In the genomic region with DNA sequence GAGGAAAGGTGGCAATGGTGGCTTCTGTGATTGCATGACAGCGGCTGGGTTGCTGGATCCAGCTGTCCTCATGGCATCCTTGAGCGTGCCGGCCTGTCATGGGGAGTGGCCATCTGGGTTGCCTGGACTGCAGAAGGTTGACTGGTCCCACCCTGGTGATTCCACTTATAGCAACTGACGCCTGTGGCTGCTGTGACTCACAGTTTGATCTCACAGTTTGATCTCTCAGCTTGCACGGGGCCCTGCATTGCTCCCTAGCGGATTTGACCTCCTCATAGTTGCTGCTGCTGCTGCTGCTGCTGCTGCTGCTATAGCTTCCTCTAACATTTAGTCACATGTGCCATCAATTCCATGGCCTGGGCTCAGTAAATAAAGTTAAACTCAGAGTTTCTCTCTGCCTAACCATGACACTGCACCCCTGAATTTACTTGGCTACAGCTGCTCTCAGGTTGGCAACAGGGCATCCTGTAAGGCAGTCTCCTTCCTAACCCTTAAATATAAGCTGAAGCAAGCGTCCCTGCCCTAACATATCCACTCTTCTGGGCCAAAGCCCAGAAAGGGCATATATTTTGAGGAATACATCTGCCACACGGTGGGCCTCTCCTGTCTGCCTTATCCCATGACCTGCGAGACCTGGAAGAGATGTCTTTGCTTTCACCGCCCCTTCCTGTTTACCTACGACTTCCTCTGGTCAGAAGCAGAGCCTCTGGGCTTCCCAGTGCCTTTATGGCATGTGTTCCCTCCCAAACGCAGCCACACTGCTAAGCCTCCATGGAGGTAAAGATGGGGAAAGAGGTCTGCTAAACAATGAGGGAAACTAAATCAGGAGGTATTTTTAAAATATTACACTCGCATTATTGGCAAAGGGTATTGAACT, we compare ENCODE assay signal across 9 cellular contexts. TPM values are rescaled to one million over a fixed set of nuclear protein-coding genes. Genes with fewer than 3 reads are reported as not detected.
A peak's percentile ranks its signal among the peaks of the same experiment; 100 is the strongest.
DNase-seq lines count a peak whose midpoint lies in the region; ATAC-seq and TF ChIP-seq lines count a peak whose summit lies in the region.
"Had no signal": no experiment of that assay in that cellular context is flagged by ENCODE, and none has a peak within 500 bp of the region (broad histone marks: within the 10 kb centered on the region; RNA-seq: fewer than 3 reads in every experiment).

No MANE protein-coding gene starts in this region.

- TSS peak; percentile 72 for BruUV-seq in HCT116 (replicated peaks; lab: Mats Ljungman, UMichigan)

- TF ChIP-seq CTCF in HCT116 (IDR thresholded peaks at IDR 0.05 in 2 of 3, conservative IDR thresholded peaks at IDR 0.05 in 1 of 3; ENCODE audit: borderline replicate concordance in 1 of 3, insufficient read depth in 1 of 3, low read depth in 2 of 3, low read length in 2 of 3), result 0 out of 6 replicates have a peak, but pooled peaks of 1 of the 3 experiments have one; percentile 13

- intact Hi-C loops in HCT116 (cut with micrococcal nuclease), result no loop called here

- peak overlapping the region; percentile 87 for H3K27ac ChIP-seq in HCT116 (ENCODE audit: low read depth, low read length)

- H3K4me2 ChIP-seq in HCT116 (ENCODE audit: low read length), result peak overlapping the region; percentile 80

- DNase-seq in HCT116 (ENCODE audit: low read depth, low spot score) (peak; percentile 87), SHP77 treated with DMSO at 0.1 percent for 48 hours (lab: John Stamatoyannopoulos, UW) (peak; percentile 65), glomerular endothelial cell (ENCODE audit: extremely low read depth, low read depth, low spot score) (peak; percentile 45), smooth muscle cell of the brain vasculature (ENCODE audit: low read depth, low spot score) (peak; percentile 67), NCI-H187 (lab: John Stamatoyannopoulos, UW) (no peak)
- DNase-seq: NCI-H2029 treated with DMSO at 0.1 percent for 48 hours had no signal

- H3K36me3 ChIP-seq in HCT116 (ENCODE audit: control insufficient read depth in 1 of 2, insufficient read depth in 2 of 2, low read length in 2 of 2), result no peaks in the 10 kb centered on the region

- RAD21 ChIA-PET in HCT116 (lab: Charles Lee; ENCODE audit: low non-redundant PET in 1 of 2, low total read pairs in 2 of 2, uncharacterized antibody in 2 of 2, unreplicated experiment in 2 of 2), result no interaction called here

- H3K4me3 ChIP-seq in HCT116 (replicated peaks in 1 of 2; ENCODE audit: low read depth in 1 of 2, low read length in 2 of 2), result peak overlapping the region; percentile 39 to 51

- H3K27me3 ChIP-seq in HCT116 (ENCODE audit: insufficient read depth, low read length), result no peaks in the 10 kb centered on the region

- POLR2A ChIA-PET in HCT116 (lab: Charles Lee), result no interaction called here

- no peak for TF ChIP-seq RAD21 in HCT116 (IDR thresholded peaks at IDR 0.05; ENCODE audit: low read depth)

- peak overlapping the region; percentile 30 for H2AFZ ChIP-seq in HCT116 (ENCODE audit: low read depth, low read length, poor library complexity, severe bottlenecking)

- TF ChIP-seq POLR2A in HCT116 (IDR thresholded peaks at IDR 0.05; ENCODE audit: borderline replicate concordance, extremely low read depth, insufficient read depth, insufficient read length), result no peak

- H4K20me1 ChIP-seq in HCT116 (ENCODE audit: insufficient read depth), result no peaks in the 10 kb centered on the region

- H3K9ac ChIP-seq in HCT116 (ENCODE audit: low read length), result peak overlapping the region; percentile 68

- CTCF ChIA-PET in HCT116 (lab: Charles Lee), result interaction anchor here (1.6 kb wide), 1 partner anchor 150 kb away, joined by 4 read pairs; no protein-coding TSS in a partner anchor

- ATAC-seq in HCT116 (peak; percentile 92), HG03571 (IDR thresholded peaks at IDR 0.05; ENCODE audit: unreplicated experiment) (no peak), GM18520 (IDR thresholded peaks at IDR 0.05; ENCODE audit: unreplicated experiment) (no peak), GM21367 (IDR thresholded peaks at IDR 0.05; ENCODE audit: unreplicated experiment) (no peak)

- peaks cover 22 to 52% of the 10 kb centered on the region in 2 experiments for H3K4me1 ChIP-seq in HCT116 (ENCODE audit: control insufficient read depth in 1 of 2, insufficient read depth in 2 of 2, low read length in 2 of 2)

- H3K9me3 ChIP-seq in HCT116 (ENCODE audit: control insufficient read depth in 1 of 2, insufficient read depth in 1 of 2, low read depth in 1 of 2, low read length in 2 of 2), result no peaks in the 10 kb centered on the region

- H3K79me2 ChIP-seq in HCT116 (ENCODE audit: insufficient read depth, low read length), result no peaks in the 10 kb centered on the region

- H3K9me2 ChIP-seq in HCT116 (ENCODE audit: insufficient read depth), result no peaks in the 10 kb centered on the region

TF ChIP-seq in HCT116, 20 proteins besides CTCF, POLR2A, EP300 and RAD21 (continues in another document):
- peak; percentile 57 for TF ChIP-seq TCF7L2 (IDR thresholded peaks at IDR 0.05; ENCODE audit: borderline replicate concordance, extremely low read depth, insufficient read depth, insufficient read length)
- TF ChIP-seq JUND (IDR thresholded peaks at IDR 0.05), result peak; percentile 71
- no peak for TF ChIP-seq ZNF274 (IDR thresholded peaks at IDR 0.05; ENCODE audit: low read depth, low read length)
- TF ChIP-seq EZH2 (IDR thresholded peaks at IDR 0.05), result no peak
- peak; percentile 69 for TF ChIP-seq ZFX (IDR thresholded peaks at IDR 0.05)
- peak; percentile 81 for TF ChIP-seq SIN3A (IDR thresholded peaks at IDR 0.05; ENCODE audit: low read depth)
- peak; percentile 48 for TF ChIP-seq SP1 (IDR thresholded peaks at IDR 0.05; ENCODE audit: low read depth)
- TF ChIP-seq EZH2phosphoT487 (IDR thresholded peaks at IDR 0.05; ENCODE audit: borderline replicate concordance), result no peak
- TF ChIP-seq CEBPB (IDR thresholded peaks at IDR 0.05; ENCODE audit: low read depth), result no peak
- TF ChIP-seq YY1 (IDR thresholded peaks at IDR 0.05; ENCODE audit: extremely low read depth, insufficient replicate concordance, low read depth, low read length), result peak; percentile 14
- TF ChIP-seq POLR2AphosphoS5 (IDR thresholded peaks at IDR 0.05; ENCODE audit: low read depth, low read length), result peak; percentile 66
- TF ChIP-seq FOSL1 (IDR thresholded peaks at IDR 0.05; ENCODE audit: low read depth), result peak; percentile 60
- TF ChIP-seq, protein P1, sequence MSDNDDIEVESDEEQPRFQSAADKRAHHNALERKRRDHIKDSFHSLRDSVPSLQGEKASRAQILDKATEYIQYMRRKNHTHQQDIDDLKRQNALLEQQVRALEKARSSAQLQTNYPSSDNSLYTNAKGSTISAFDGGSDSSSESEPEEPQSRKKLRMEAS (IDR thresholded peaks at IDR 0.05), result peak; percentile 87
- no peak for TF ChIP-seq EGR1 (IDR thresholded peaks at IDR 0.05; ENCODE audit: low read depth)
- TF ChIP-seq ELF1 (IDR thresholded peaks at IDR 0.05; ENCODE audit: borderline replicate concordance, low read depth), result no peak; the same call in 1 of the 2 replicates
- TF ChIP-seq, protein P2, sequence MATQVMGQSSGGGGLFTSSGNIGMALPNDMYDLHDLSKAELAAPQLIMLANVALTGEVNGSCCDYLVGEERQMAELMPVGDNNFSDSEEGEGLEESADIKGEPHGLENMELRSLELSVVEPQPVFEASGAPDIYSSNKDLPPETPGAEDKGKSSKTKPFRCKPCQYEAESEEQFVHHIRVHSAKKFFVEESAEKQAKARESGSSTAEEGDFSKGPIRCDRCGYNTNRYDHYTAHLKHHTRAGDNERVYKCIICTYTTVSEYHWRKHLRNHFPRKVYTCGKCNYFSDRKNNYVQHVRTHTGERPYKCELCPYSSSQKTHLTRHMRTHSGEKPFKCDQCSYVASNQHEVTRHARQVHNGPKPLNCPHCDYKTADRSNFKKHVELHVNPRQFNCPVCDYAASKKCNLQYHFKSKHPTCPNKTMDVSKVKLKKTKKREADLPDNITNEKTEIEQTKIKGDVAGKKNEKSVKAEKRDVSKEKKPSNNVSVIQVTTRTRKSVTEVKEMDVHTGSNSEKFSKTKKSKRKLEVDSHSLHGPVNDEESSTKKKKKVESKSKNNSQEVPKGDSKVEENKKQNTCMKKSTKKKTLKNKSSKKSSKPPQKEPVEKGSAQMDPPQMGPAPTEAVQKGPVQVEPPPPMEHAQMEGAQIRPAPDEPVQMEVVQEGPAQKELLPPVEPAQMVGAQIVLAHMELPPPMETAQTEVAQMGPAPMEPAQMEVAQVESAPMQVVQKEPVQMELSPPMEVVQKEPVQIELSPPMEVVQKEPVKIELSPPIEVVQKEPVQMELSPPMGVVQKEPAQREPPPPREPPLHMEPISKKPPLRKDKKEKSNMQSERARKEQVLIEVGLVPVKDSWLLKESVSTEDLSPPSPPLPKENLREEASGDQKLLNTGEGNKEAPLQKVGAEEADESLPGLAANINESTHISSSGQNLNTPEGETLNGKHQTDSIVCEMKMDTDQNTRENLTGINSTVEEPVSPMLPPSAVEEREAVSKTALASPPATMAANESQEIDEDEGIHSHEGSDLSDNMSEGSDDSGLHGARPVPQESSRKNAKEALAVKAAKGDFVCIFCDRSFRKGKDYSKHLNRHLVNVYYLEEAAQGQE (IDR thresholded peaks at IDR 0.05; ENCODE audit: low read depth), result no peak
- TF ChIP-seq CBX3 (IDR thresholded peaks at IDR 0.05; ENCODE audit: low read depth), result peak; percentile 43
- TF ChIP-seq, protein P3, sequence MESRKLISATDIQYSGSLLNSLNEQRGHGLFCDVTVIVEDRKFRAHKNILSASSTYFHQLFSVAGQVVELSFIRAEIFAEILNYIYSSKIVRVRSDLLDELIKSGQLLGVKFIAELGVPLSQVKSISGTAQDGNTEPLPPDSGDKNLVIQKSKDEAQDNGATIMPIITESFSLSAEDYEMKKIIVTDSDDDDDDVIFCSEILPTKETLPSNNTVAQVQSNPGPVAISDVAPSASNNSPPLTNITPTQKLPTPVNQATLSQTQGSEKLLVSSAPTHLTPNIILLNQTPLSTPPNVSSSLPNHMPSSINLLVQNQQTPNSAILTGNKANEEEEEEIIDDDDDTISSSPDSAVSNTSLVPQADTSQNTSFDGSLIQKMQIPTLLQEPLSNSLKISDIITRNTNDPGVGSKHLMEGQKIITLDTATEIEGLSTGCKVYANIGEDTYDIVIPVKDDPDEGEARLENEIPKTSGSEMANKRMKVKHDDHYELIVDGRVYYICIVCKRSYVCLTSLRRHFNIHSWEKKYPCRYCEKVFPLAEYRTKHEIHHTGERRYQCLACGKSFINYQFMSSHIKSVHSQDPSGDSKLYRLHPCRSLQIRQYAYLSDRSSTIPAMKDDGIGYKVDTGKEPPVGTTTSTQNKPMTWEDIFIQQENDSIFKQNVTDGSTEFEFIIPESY (IDR thresholded peaks at IDR 0.05; ENCODE audit: extremely low read depth, insufficient replicate concordance, low read length), result no peak

RNA-seq across cellular contexts. Expression of a gene that starts 8.3 kb away (rescaled TPM):
- total RNA-seq in HCT116 (2021; ENCODE audit: unreplicated experiment), result 1.3 TPM
- polyA plus RNA-seq in HCT116 (2012), result 0.35 and 0.42 TPM in 2 replicates
- 71.9 and 95.6 TPM in 2 replicates for total RNA-seq in glomerular endothelial cell

RNA-seq across cellular contexts. Expression of a gene that starts 37.8 kb away (rescaled TPM):
- 29.2 TPM for total RNA-seq in HCT116 (2021; ENCODE audit: unreplicated experiment)
- polyA plus RNA-seq in HCT116 (2012), result 8.7 and 11.5 TPM in 2 replicates
- total RNA-seq in glomerular endothelial cell, result 1.6 and 3.8 TPM in 2 replicates

Comparison
In these comparisons a context has a peak if more than half of its experiments do, and no peak if none do; other contexts are left out.
1. DNase-seq: peak in HCT116 (single experiment), SHP77 treated with DMSO at 0.1 percent for 48 hours (single experiment), glomerular endothelial cell (single experiment) and smooth muscle cell of the brain vasculature (single experiment); none in NCI-H187 (0 of 2).
2. RNA of a gene that starts 8.3 kb away (total RNA-seq): 71.9 to 95.6 TPM in glomerular endothelial cell; 1.3 TPM in HCT116 (single experiment); every median in the first group is over 10 times any median in the second.